Comparison of ENCODE assay signal across 37 cellular contexts in genomic region chr10:23058366-23058765, GRCh38.
"Had no signal": no experiment of that assay in that cellular context is flagged by ENCODE, and none has a peak within 500 bp of the region (broad histone marks: within the 10 kb centered on the region; RNA-seq: fewer than 3 reads in every experiment).

No MANE protein-coding gene starts in this region.

- H3K27ac ChIP-seq: adrenal gland, body of pancreas, brain microvascular endothelial cell, breast epithelium, VCaP had no signal

- H3K36me3 ChIP-seq: adrenal gland, brain microvascular endothelial cell, breast epithelium had no signal

- H3K27ac Mint-ChIP-seq: activated B cell treated with CpG ODN at 0.5 μM for 24 hours; activated CD4-positive, alpha-beta memory T cell treated with anti-CD3 and anti-CD28 coated beads for 36 hours; activated CD4-positive, alpha-beta T cell treated with anti-CD3 and anti-CD28 coated beads, Interleukin-2, amount 10 ng/mL, durations not matched to agents 24 days and 14 days; activated CD8-positive, alpha-beta T cell treated with anti-CD3 and anti-CD28 coated beads for 36 hours; activated naive CD4-positive, alpha-beta T cell treated with anti-CD3 and anti-CD28 coated beads for 36 hours; activated naive CD4-positive, alpha-beta T cell treated with anti-CD3 and anti-CD28 coated beads, Interleukin-2, amount 50 U/mL, for 72 hours; activated naive CD8-positive, alpha-beta T cell treated with anti-CD3 and anti-CD28 coated beads for 36 hours; activated T-cell treated with anti-CD3 and anti-CD28 coated beads, Interleukin-2, amount 50 U/mL, for 72 hours; activated T-helper 1 cell treated with anti-CD3 and anti-CD28 coated beads, Interleukin-12 subunit alpha, Interleukin-12 subunit beta, Interleukin-2, Interleukin-4 antibody, amounts not matched to agents 30 ng/mL and 10 ng/mL and 1 ng/mL, durations not matched to agents 14 hours and 24 hours and 36 hours; activated T-helper 17 cell treated with anti-CD3 and anti-CD28 coated beads, Interleukin-2, amount 50 U/mL, for 72 hours; T-helper 1 cell treated with Interleukin-12 subunit alpha and Interleukin-12 subunit beta and Interleukin-4 antibody, amounts not matched to agents 30 μg/mL and 1 μg/mL, for 36 hours; T-helper 2 cell treated with Interferon-gamma antibody and Interleukin-4, amounts not matched to agents 5 μg/mL and 100 μg/mL, for 36 hours had no signal

- H3K27me3 ChIP-seq: body of pancreas, breast epithelium had no signal

- FAIRE-seq: astrocyte, TTC549 had no signal

- H3K4me3 ChIP-seq: adrenal gland, body of pancreas, breast epithelium had no signal

- ATAC-seq: activated CD8-positive, alpha-beta T cell treated with anti-CD3 and anti-CD28 coated beads for 36 hours; activated naive CD4-positive, alpha-beta T cell treated with anti-CD3 and anti-CD28 coated beads, Interleukin-2, amount 50 U/mL, for 72 hours; activated T-cell treated with anti-CD3 and anti-CD28 coated beads, Interleukin-2, amount 50 U/mL, for 4 hours; activated T-cell treated with anti-CD3 and anti-CD28 coated beads, Interleukin-2, amount 50 U/mL, for 72 hours; activated T-helper 17 cell treated with anti-CD3 and anti-CD28 coated beads, Interleukin-2, amount 50 U/mL, for 72 hours; body of pancreas had no signal

- DNase-seq: activated B cell treated with CpG ODN at 0.5 μM for 24 hours; activated CD4-positive, alpha-beta memory T cell treated with anti-CD3 and anti-CD28 coated beads for 36 hours; activated CD4-positive, alpha-beta T cell treated with anti-CD3 and anti-CD28 coated beads for 4 hours; activated CD4-positive, alpha-beta T cell treated with anti-CD3 and anti-CD28 coated beads, Interleukin-2, amount 10 ng/mL, durations not matched to agents 24 days and 14 days; activated CD4-positive, alpha-beta T cell treated with anti-CD3 and anti-CD28 coated beads, Interleukin-2, amount 50 U/mL, for 1 hour; activated CD4-positive, alpha-beta T cell treated with anti-CD3 and anti-CD28 coated beads, Interleukin-2, amount 50 U/mL, for 4 hours; activated CD4-positive, CD25-positive, alpha-beta regulatory T cell treated with anti-CD3 and anti-CD28 coated beads, Interleukin-2, amount 50 U/mL, for 72 hours; activated CD8-positive, alpha-beta memory T cell treated with anti-CD3 and anti-CD28 coated beads, Interleukin-2, amount 50 U/mL, for 4 hours; activated CD8-positive, alpha-beta T cell treated with anti-CD3 and anti-CD28 coated beads for 36 hours; activated effector memory CD4-positive, alpha-beta T cell treated with anti-CD3 and anti-CD28 coated beads, Interleukin-2, amount 50 U/mL, for 16 hours; activated gamma-delta T cell treated with Interleukin-2 at 50 U/mL for 16 hours; activated naive CD4-positive, alpha-beta T cell; activated naive CD4-positive, alpha-beta T cell treated with anti-CD3 and anti-CD28 coated beads for 36 hours; activated naive CD4-positive, alpha-beta T cell treated with anti-CD3 and anti-CD28 coated beads, Interleukin-2, amount 50 U/mL, for 16 hours; activated naive CD8-positive, alpha-beta T cell treated with anti-CD3 and anti-CD28 coated beads for 36 hours; activated T-cell treated with anti-CD3 and anti-CD28 coated beads for 4 hours; activated T-cell treated with anti-CD3 and anti-CD28 coated beads, Interleukin-2, amount 50 U/mL, for 1 hour; activated T-cell treated with anti-CD3 and anti-CD28 coated beads, Interleukin-2, amount 50 U/mL, for 4 hours; activated T-cell treated with anti-CD3 and anti-CD28 coated beads, Interleukin-2, amount 50 U/mL, for 72 hours; adrenal gland; amniotic stem cell; aorta; body of pancreas; brain microvascular endothelial cell; SW 1271; T-helper 1 cell; T-helper 2 cell; T-helper 9 cell had no signal

- H3K4me3 Mint-ChIP-seq: activated B cell treated with CpG ODN at 0.5 μM for 24 hours; activated CD4-positive, alpha-beta memory T cell treated with anti-CD3 and anti-CD28 coated beads for 36 hours; activated CD4-positive, alpha-beta T cell treated with anti-CD3 and anti-CD28 coated beads, Interleukin-2, amount 10 ng/mL, durations not matched to agents 24 days and 14 days; activated CD8-positive, alpha-beta T cell treated with anti-CD3 and anti-CD28 coated beads for 36 hours; activated naive CD4-positive, alpha-beta T cell treated with anti-CD3 and anti-CD28 coated beads for 36 hours; activated naive CD8-positive, alpha-beta T cell treated with anti-CD3 and anti-CD28 coated beads for 36 hours; activated T-cell treated with anti-CD3 and anti-CD28 coated beads, Interleukin-2, amount 50 U/mL, for 4 hours; activated T-cell treated with anti-CD3 and anti-CD28 coated beads, Interleukin-2, amount 50 U/mL, for 72 hours; activated T-helper 1 cell treated with anti-CD3 and anti-CD28 coated beads, Interleukin-12 subunit alpha, Interleukin-12 subunit beta, Interleukin-2, Interleukin-4 antibody, amounts not matched to agents 30 ng/mL and 10 ng/mL and 1 ng/mL, durations not matched to agents 14 hours and 24 hours and 36 hours; activated T-helper 17 cell treated with anti-CD3 and anti-CD28 coated beads, Interleukin-2, amount 50 U/mL, for 72 hours; T-helper 1 cell treated with Interleukin-12 subunit alpha and Interleukin-12 subunit beta and Interleukin-4 antibody, amounts not matched to agents 30 μg/mL and 1 μg/mL, for 36 hours; T-helper 2 cell treated with Interferon-gamma antibody and Interleukin-4, amounts not matched to agents 5 μg/mL and 100 μg/mL, for 36 hours had no signal

- H3K36me3 Mint-ChIP-seq: activated CD4-positive, alpha-beta memory T cell treated with anti-CD3 and anti-CD28 coated beads for 36 hours; activated naive CD4-positive, alpha-beta T cell treated with anti-CD3 and anti-CD28 coated beads, Interleukin-2, amount 50 U/mL, for 72 hours; activated naive CD8-positive, alpha-beta T cell treated with anti-CD3 and anti-CD28 coated beads for 36 hours had no signal

- H3K9me3 Mint-ChIP-seq: activated CD4-positive, alpha-beta T cell treated with anti-CD3 and anti-CD28 coated beads, Interleukin-2, amount 10 ng/mL, durations not matched to agents 24 days and 14 days; activated naive CD4-positive, alpha-beta T cell treated with anti-CD3 and anti-CD28 coated beads for 36 hours; activated T-helper 1 cell treated with anti-CD3 and anti-CD28 coated beads, Interleukin-12 subunit alpha, Interleukin-12 subunit beta, Interleukin-2, Interleukin-4 antibody, amounts not matched to agents 30 ng/mL and 10 ng/mL and 1 ng/mL, durations not matched to agents 14 hours and 24 hours and 36 hours; T-helper 1 cell treated with Interleukin-12 subunit alpha and Interleukin-12 subunit beta and Interleukin-4 antibody, amounts not matched to agents 30 μg/mL and 1 μg/mL, for 36 hours; T-helper 2 cell treated with Interferon-gamma antibody and Interleukin-4, amounts not matched to agents 5 μg/mL and 100 μg/mL, for 36 hours had no signal

- H3K9me3 ChIP-seq: adrenal gland, body of pancreas, breast epithelium had no signal

- H3K4me1 ChIP-seq: adrenal gland, breast epithelium had no signal

- H3K4me1 Mint-ChIP-seq: activated B cell treated with CpG ODN at 0.5 μM for 24 hours; activated CD4-positive, alpha-beta T cell treated with anti-CD3 and anti-CD28 coated beads, Interleukin-2, amount 10 ng/mL, durations not matched to agents 24 days and 14 days; activated naive CD8-positive, alpha-beta T cell treated with anti-CD3 and anti-CD28 coated beads for 36 hours; activated T-helper 17 cell treated with anti-CD3 and anti-CD28 coated beads, Interleukin-2, amount 50 U/mL, for 72 hours had no signal
